In the genomic region with DNA sequence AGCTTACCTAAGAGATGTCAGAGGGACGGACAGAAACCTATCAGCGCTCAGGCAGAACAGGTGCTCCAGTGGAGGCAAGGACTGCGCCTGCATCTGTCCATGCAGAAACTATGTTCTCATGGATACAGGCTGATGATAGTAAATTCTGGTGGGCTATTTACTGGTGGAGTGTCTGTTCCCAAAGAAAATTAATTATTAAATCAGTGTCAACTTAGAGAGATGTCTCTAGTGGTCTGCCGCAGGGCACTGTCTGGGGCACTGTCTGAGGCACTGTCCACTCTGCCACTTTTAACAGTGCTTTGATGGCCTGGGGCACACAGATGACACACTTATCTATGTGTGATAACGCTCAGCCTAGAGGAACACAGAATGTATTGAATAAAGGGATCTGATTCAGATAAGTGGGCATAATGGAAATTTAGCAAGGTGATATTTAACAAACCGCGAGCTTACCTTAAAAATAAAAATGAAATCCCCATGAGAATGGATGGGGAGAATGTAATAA, we compare ENCODE assay signal across 18 cellular contexts.
DNase-seq lines count a peak whose midpoint lies in the region; ATAC-seq and TF ChIP-seq lines count a peak whose summit lies in the region.
"Had no signal": no experiment of that assay in that cellular context is flagged by ENCODE, and none has a peak within 500 bp of the region (broad histone marks: within the 10 kb centered on the region; RNA-seq: fewer than 3 reads in every experiment).

No MANE protein-coding gene starts in this region.

- H3K9me3 Mint-ChIP-seq in Calu3 (ENCODE audit: low read depth, unreplicated experiment) (no peaks in the 10 kb centered on the region), glutamatergic neuron (ENCODE audit: unreplicated experiment) (no peaks in the 10 kb centered on the region)
- H3K9me3 Mint-ChIP-seq in activated T-helper 17 cell treated with anti-CD3 and anti-CD28 coated beads, Interleukin-2, amount 50 U/mL, for 72 hours, result peaks cover 4% of the 10 kb centered on the region
- H3K9me3 Mint-ChIP-seq: IgD-negative memory B cell had no signal

- no peak for TF ChIP-seq EP300 in ovary (IDR thresholded peaks at IDR 0.05)

- TF ChIP-seq POLR2A in ovary (IDR thresholded peaks at IDR 0.05), result no peak

- intact Hi-C loops in Calu3 (cut with micrococcal nuclease; ENCODE audit: unreplicated experiment), result loop anchor here (10.0 kb wide), 1 partner anchor 244 kb away; no protein-coding TSS in a partner anchor
- intact Hi-C loops in ovary (cut with DNase I), result no loop called here

- ATAC-seq in HG02885 (IDR thresholded peaks at IDR 0.05; ENCODE audit: poor library complexity, unreplicated experiment), result no peak
- no peak for ATAC-seq in activated T-helper 17 cell treated with anti-CD3 and anti-CD28 coated beads, Interleukin-2, amount 50 U/mL, for 72 hours (replicated peaks)

- H3K4me3 Mint-ChIP-seq in Calu3 (ENCODE audit: low read depth, unreplicated experiment) (peak overlapping the region; percentile 46), glutamatergic neuron (ENCODE audit: unreplicated experiment) (no peak overlapping the region)
- H3K4me3 Mint-ChIP-seq in activated T-helper 17 cell treated with anti-CD3 and anti-CD28 coated beads, Interleukin-2, amount 50 U/mL, for 72 hours, result no peak overlapping the region
- H3K4me3 Mint-ChIP-seq: B cell; CD4-positive, CD25-positive, alpha-beta regulatory T cell; H9; IgD-negative memory B cell had no signal

- H3K27me3 ChIP-seq in ovary, result no peaks in the 10 kb centered on the region
- H3K27me3 ChIP-seq: SJCRH30 had no signal

- no peak overlapping the region for H3K27ac ChIP-seq in ovary
- H3K27ac ChIP-seq: SJCRH30 had no signal

- WGBS in ovary, 3 donors, result 92 to 93% (median 93%) methylated on average over 7 of the region's 7 CpGs

- no peak overlapping the region for H3K4me3 ChIP-seq in ovary
- H3K4me3 ChIP-seq: SJCRH30 had no signal

- CTCF ChIA-PET in Calu3 (lab: Charles Lee), result interaction anchor here (0.8 kb wide), 1 partner anchor 12 kb away, joined by 3 read pairs; no protein-coding TSS in a partner anchor

- H3K4me1 Mint-ChIP-seq in Calu3 (ENCODE audit: low read depth, unreplicated experiment) (peaks cover 29% of the 10 kb centered on the region), glutamatergic neuron (ENCODE audit: low read depth, unreplicated experiment) (peaks cover 9% of the 10 kb centered on the region)
- H3K4me1 Mint-ChIP-seq in activated T-helper 17 cell treated with anti-CD3 and anti-CD28 coated beads, Interleukin-2, amount 50 U/mL, for 72 hours, result no peaks in the 10 kb centered on the region
- H3K4me1 Mint-ChIP-seq: B cell; CD4-positive, CD25-positive, alpha-beta regulatory T cell; IgD-negative memory B cell had no signal

- no peaks in the 10 kb centered on the region for H3K36me3 ChIP-seq in ovary
- H3K36me3 ChIP-seq: SJCRH30 had no signal

- no TSS peak for BruUV-seq in Calu3 (replicated peaks; lab: Mats Ljungman, UMichigan)

- H3K27ac Mint-ChIP-seq in Calu3 (ENCODE audit: unreplicated experiment), result no peak overlapping the region
- peak overlapping the region; percentile 31 for H3K27ac Mint-ChIP-seq in glutamatergic neuron (ENCODE audit: unreplicated experiment)
- H3K27ac Mint-ChIP-seq in activated T-helper 17 cell treated with anti-CD3 and anti-CD28 coated beads, Interleukin-2, amount 50 U/mL, for 72 hours, result no peak overlapping the region
- H3K27ac Mint-ChIP-seq: B cell; CD4-positive, CD25-positive, alpha-beta regulatory T cell had no signal

- no peak for TF ChIP-seq CTCF in Calu3 (IDR thresholded peaks at IDR 0.05; ENCODE audit: unreplicated experiment)
- no peak for TF ChIP-seq CTCF in glutamatergic neuron (IDR thresholded peaks at IDR 0.05; ENCODE audit: partially characterized antibody, unreplicated experiment)
- TF ChIP-seq CTCF in ovary (IDR thresholded peaks at IDR 0.05), result no peak

- no peaks in the 10 kb centered on the region for H3K9me3 ChIP-seq in ovary
- H3K9me3 ChIP-seq: SJCRH30 had no signal

- H3K36me3 Mint-ChIP-seq in Calu3 (ENCODE audit: insufficient read depth, unreplicated experiment) (peaks cover 4% of the 10 kb centered on the region), glutamatergic neuron (ENCODE audit: unreplicated experiment) (no peaks in the 10 kb centered on the region)
- no peaks in the 10 kb centered on the region for H3K36me3 Mint-ChIP-seq in activated T-helper 17 cell treated with anti-CD3 and anti-CD28 coated beads, Interleukin-2, amount 50 U/mL, for 72 hours (ENCODE audit: low read depth)
- H3K36me3 Mint-ChIP-seq: CD4-positive, CD25-positive, alpha-beta regulatory T cell had no signal

- no peaks in the 10 kb centered on the region for H3K4me1 ChIP-seq in ovary (ENCODE audit: insufficient read depth)
- H3K4me1 ChIP-seq: SJCRH30 had no signal

- H3K27me3 Mint-ChIP-seq in Calu3 (ENCODE audit: unreplicated experiment) (no peaks in the 10 kb centered on the region), glutamatergic neuron (ENCODE audit: unreplicated experiment) (peaks cover 2% of the 10 kb centered on the region)
- peaks cover 3% of the 10 kb centered on the region for H3K27me3 Mint-ChIP-seq in activated T-helper 17 cell treated with anti-CD3 and anti-CD28 coated beads, Interleukin-2, amount 50 U/mL, for 72 hours
- H3K27me3 Mint-ChIP-seq: B cell; CD4-positive, CD25-positive, alpha-beta regulatory T cell; IgD-negative memory B cell had no signal

- peak; percentile 62 for DNase-seq in COLO668 (lab: John Stamatoyannopoulos, UW; ENCODE audit: unreplicated experiment)
- no peak for DNase-seq in Calu3
- peak; percentile 61 for DNase-seq in NCI-H69 (lab: John Stamatoyannopoulos, UW)
- no peak for DNase-seq in glutamatergic neuron
- DNase-seq in NCI-H1694 treated with DMSO at 0.1 percent for 48 hours (lab: John Stamatoyannopoulos, UW), result no peak
- no peak for DNase-seq in ovary
- DNase-seq: CD4-positive, CD25-positive, alpha-beta regulatory T cell; DND-41; H9; Kasumi-1; MM.1S; NCI-H187; SJCRH30; SW 1271 had no signal

Comparison
In these comparisons a context has a peak if more than half of its experiments do, and no peak if none do; other contexts are left out.
1. DNase-seq: peak in COLO668 (single experiment) and NCI-H69 (single experiment); none in Calu3 (single experiment), glutamatergic neuron (single experiment), NCI-H1694 treated with DMSO at 0.1 percent for 48 hours (single experiment) and ovary (0 of 5).